In genomic region chr11:65917434-65918210, GRCh38 we compare ENCODE assay signal across 1 cellular context.
TF ChIP-seq lines count a peak whose summit lies in the region.

No MANE protein-coding gene starts in this region.

TF ChIP-seq in liver, 16 proteins besides CTCF, POLR2A, EP300 and RAD21 (continued from another document):
- TF ChIP-seq REST (IDR thresholded peaks at IDR 0.05) (no peak), HNF4A (conservative IDR thresholded peaks at IDR 0.05) (no peak), SP1 (IDR thresholded peaks at IDR 0.05) (no peak), ATF3 (IDR thresholded peaks at IDR 0.05) (no peak)
